Comparison of ENCODE assay signal across 22 cellular contexts in genomic region chr5:109365653-109366052, GRCh38. TPM values are rescaled to one million over a fixed set of nuclear protein-coding genes. Genes with fewer than 3 reads are reported as not detected.
DNase-seq lines count a peak whose midpoint lies in the region; ATAC-seq, FAIRE-seq and TF ChIP-seq lines count a peak whose summit lies in the region.
"Had no signal": no experiment of that assay in that cellular context is flagged by ENCODE, and none has a peak within 500 bp of the region (broad histone marks: within the 10 kb centered on the region; RNA-seq: fewer than 3 reads in every experiment).

No MANE protein-coding gene starts in this region.

- no peak overlapping the region for H2AK5ac ChIP-seq in IMR-90 (ENCODE audit: low read depth, low read length)

- H3K18ac ChIP-seq in IMR-90 (ENCODE audit: low read depth, low read length), result no peak overlapping the region

- H3K14ac ChIP-seq in IMR-90 (replicated peaks; ENCODE audit: low read depth, low read length), result no peak overlapping the region

- no peak overlapping the region for H2BK20ac ChIP-seq in IMR-90 (ENCODE audit: low read depth, low read length)

- no peak overlapping the region for H3K23ac ChIP-seq in IMR-90 (ENCODE audit: low read depth, low read length)

- no peak overlapping the region for H4K8ac ChIP-seq in IMR-90 (ENCODE audit: low read depth in 2 of 2, low read length in 2 of 2)

- H3K9me1 ChIP-seq in IMR-90 (ENCODE audit: insufficient read depth, low read length) (no peaks in the 10 kb centered on the region), K562 (ENCODE audit: control insufficient read depth, insufficient read depth, low read length) (no peaks in the 10 kb centered on the region)

- H3K79me2 ChIP-seq in K562 (ENCODE audit: control insufficient read depth, insufficient read depth, low read length), result peaks cover 5% of the 10 kb centered on the region; the same call in 1 of the 3 replicates

- TF ChIP-seq CTCF in IMR-90 (conservative IDR thresholded peaks at IDR 0.05; ENCODE audit: low read depth, low read length) (no peak), K562 (IDR thresholded peaks at IDR 0.05 in 2 of 3, conservative IDR thresholded peaks at IDR 0.05 in 1 of 3; ENCODE audit: insufficient read depth in 2 of 3, low read depth in 1 of 3, low read length in 3 of 3) (no peak), foreskin fibroblast (IDR thresholded peaks at IDR 0.05; ENCODE audit: low read depth, low read length) (no peak), testis (IDR thresholded peaks at IDR 0.05) (no peak)

- H3K36me3 ChIP-seq in IMR-90 (ENCODE audit: control insufficient read depth, insufficient read depth, low read length), result peaks cover 29% of the 10 kb centered on the region
- H3K36me3 ChIP-seq in K562 (ENCODE audit: control insufficient read depth, insufficient read depth, low read length), result peaks cover 71% of the 10 kb centered on the region
- no peaks in the 10 kb centered on the region for H3K36me3 ChIP-seq in testis (ENCODE audit: low read depth, missing control alignments)

- no TSS peak for BruUV-seq in IMR-90 (replicated peaks; lab: Mats Ljungman, UMichigan)
- BruUV-seq in K562 (replicated peaks; lab: Mats Ljungman, UMichigan), result no TSS peak

- H3K27ac ChIP-seq in IMR-90 (ENCODE audit: insufficient read depth, low read length), result no peak overlapping the region
- H3K27ac ChIP-seq in K562 (ENCODE audit: extremely low read depth, low read depth, low read length), result no peak overlapping the region
- no peak overlapping the region for H3K27ac ChIP-seq in testis
- H3K27ac ChIP-seq: A549 had no signal

- DNase-seq in GM03348 (ENCODE audit: low spot score) (peak; percentile 4), IMR-90 (no peak), K562 (ENCODE audit: extremely low read depth in 1 of 4, low spot score in 3 of 4) (no peak), foreskin fibroblast (peak; percentile 2 to 14), NCI-H345 treated with DMSO at 0.1 percent for 48 hours (lab: John Stamatoyannopoulos, UW; ENCODE audit: unreplicated experiment) (no peak), testis (no peak), T-helper 9 cell (no peak)
- DNase-seq: CD8-positive, alpha-beta memory T cell; DMS 273 treated with DMSO at 0.1 percent for 48 hours; DMS79; GF-D8; H7; MV-4-11; NCI-H1105; NCI-H1436 treated with DMSO at 0.1 percent for 48 hours; NCI-H1930; NCI-H446 treated with DMSO at 0.1 percent for 48 hours; NCI-H526; NCI-H82; RPMI8226; SHP77 had no signal

- no peak for TF ChIP-seq POLR2A in IMR-90 (IDR thresholded peaks at IDR 0.05; ENCODE audit: low read depth, low read length)
- TF ChIP-seq POLR2A in K562 (conservative IDR thresholded peaks at IDR 0.05), result no peak
- TF ChIP-seq POLR2A in testis (IDR thresholded peaks at IDR 0.05), result no peak

- no peak overlapping the region for H3K9ac ChIP-seq in IMR-90 (ENCODE audit: low read depth, low read length)
- H3K9ac ChIP-seq in K562 (ENCODE audit: insufficient read depth in 1 of 2, low read depth in 2 of 2, low read length in 2 of 2), result no peak overlapping the region

- no peaks in the 10 kb centered on the region for H3K27me3 ChIP-seq in IMR-90 (ENCODE audit: control insufficient read depth, insufficient read depth, low read length)
- H3K27me3 ChIP-seq in K562 (ENCODE audit: control insufficient read depth in 2 of 2, insufficient read depth in 2 of 2, low read length in 2 of 2), result no peaks in the 10 kb centered on the region
- H3K27me3 ChIP-seq in testis, result no peaks in the 10 kb centered on the region

- dilution Hi-C loops in IMR-90 (cut with HindIII; ENCODE audit: low sequenced_read_pairs, unreplicated experiment), result no loop called here

- no peak overlapping the region for H4K91ac ChIP-seq in IMR-90 (ENCODE audit: insufficient read depth, low read depth, low read length)

- H3K9me3 ChIP-seq in IMR-90 (ENCODE audit: control insufficient read depth, insufficient read depth, low read length), result peaks cover 3% of the 10 kb centered on the region; the same call in 1 of the 2 replicates
- no peaks in the 10 kb centered on the region for H3K9me3 ChIP-seq in K562 (replicated peaks; ENCODE audit: control insufficient read depth, insufficient read depth, low read depth, low read length)
- no peaks in the 10 kb centered on the region for H3K9me3 ChIP-seq in testis

- no peak overlapping the region for H2AK9ac ChIP-seq in IMR-90 (replicated peaks; ENCODE audit: low read depth, low read length, poor library complexity)

- no peak overlapping the region for H2BK120ac ChIP-seq in IMR-90 (ENCODE audit: low read depth, low read length)

- H3K56ac ChIP-seq in IMR-90 (ENCODE audit: extremely low read depth, insufficient read depth, low read length), result no peak overlapping the region

- CTCF ChIA-PET in IMR-90 (lab: Yijun Ruan, JAX), result no interaction called here
- CTCF ChIA-PET in K562 (lab: Yijun Ruan, JAX; ENCODE audit: low intra/inter-chr PET ratio), result no interaction called here

- no peak overlapping the region for H2BK5ac ChIP-seq in IMR-90 (ENCODE audit: low read depth, low read length, poor library complexity, severe bottlenecking)

- in situ Hi-C loops in IMR-90 (cut with MboI; ENCODE audit: low sequenced_read_pairs), result no loop called here
- in situ Hi-C loops in K562 (cut with MboI), result no loop called here

- no peak overlapping the region for H4K5ac ChIP-seq in IMR-90 (ENCODE audit: low read depth, low read length)

- no peak overlapping the region for H3K4ac ChIP-seq in IMR-90 (ENCODE audit: low read depth, low read length)

- TF ChIP-seq RAD21 in IMR-90 (IDR thresholded peaks at IDR 0.05; ENCODE audit: low read length) (no peak), K562 (CRISPR knock-in tag; conservative IDR thresholded peaks at IDR 0.05 in 1 of 2, IDR thresholded peaks at IDR 0.05 in 1 of 2) (no peak)

- ATAC-seq in IMR-90 (ENCODE audit: low read depth), result no peak
- ATAC-seq in K562, result no peak
- ATAC-seq: A549 had no signal

- H3K4me3 ChIP-seq in IMR-90 (ENCODE audit: insufficient read depth, low read depth, low read length) (no peak overlapping the region), K562 (no peak overlapping the region), foreskin fibroblast (ENCODE audit: low read depth in 1 of 2, low read length in 2 of 2) (no peak overlapping the region), testis (no peak overlapping the region)
- H3K4me3 ChIP-seq: A549 had no signal

- H3K4me2 ChIP-seq in IMR-90 (ENCODE audit: low read depth, low read length) (no peak overlapping the region), K562 (ENCODE audit: insufficient read depth, low read length) (no peak overlapping the region)
- H3K4me2 ChIP-seq: A549 had no signal

- no peaks in the 10 kb centered on the region for H3K4me1 ChIP-seq in IMR-90 (ENCODE audit: control insufficient read depth, insufficient read depth, low read length)
- no peaks in the 10 kb centered on the region for H3K4me1 ChIP-seq in K562 (replicated peaks in 1 of 2; ENCODE audit: control insufficient read depth in 2 of 2, insufficient read depth in 2 of 2, low read length in 2 of 2)
- no peaks in the 10 kb centered on the region for H3K4me1 ChIP-seq in testis
- H3K4me1 ChIP-seq: A549 had no signal

- intact Hi-C loops in IMR-90 (cut with micrococcal nuclease) (no loop called here), K562 (cut with micrococcal nuclease) (no loop called here), testis (cut with DNase I; ENCODE audit: low total_unique reads) (no loop called here)

- POLR2A ChIA-PET in IMR-90 (lab: Charles Lee; ENCODE audit: unreplicated experiment), result no interaction called here
- POLR2A ChIA-PET in K562 (lab: Yijun Ruan, JAX), result no interaction called here

- H4K20me1 ChIP-seq in IMR-90 (ENCODE audit: insufficient read depth, low read length), result peaks cover 10% of the 10 kb centered on the region; the same call in 1 of the 2 replicates
- no peaks in the 10 kb centered on the region for H4K20me1 ChIP-seq in K562 (replicated peaks; ENCODE audit: control insufficient read depth, insufficient read depth, low read length)

- H2BK15ac ChIP-seq in IMR-90 (ENCODE audit: low read depth, low read length), result no peak overlapping the region

- FAIRE-seq in K562 (lab: Jason Lieb, UNC), result no peak
- FAIRE-seq: A549 had no signal

- peaks cover 16 to 35% of the 10 kb centered on the region in 2 experiments; a peak in 3 of 4 replicates for H3K79me1 ChIP-seq in IMR-90 (ENCODE audit: low read depth in 1 of 2, low read length in 2 of 2)

- H2AFZ ChIP-seq in IMR-90 (replicated peaks; ENCODE audit: low read length, poor library complexity) (no peak overlapping the region), K562 (ENCODE audit: low read depth, low read length) (no peak overlapping the region)

- no peak for TF ChIP-seq EP300 in K562 (IDR thresholded peaks at IDR 0.05; ENCODE audit: low read length)

RNA-seq across cellular contexts. Expression of gene PJA2, which starts 44.1 kb away (rescaled TPM):
- total RNA-seq in IMR-90 (2012; rRNA removed) (70.6 and 112 TPM in 2 replicates), K562 (2014; rRNA removed) (25.1 and 26.4 TPM in 2 replicates), K562 (2014; rRNA removed; fragmentation: Illumina TruSeq; extraction: Trizol) (56.7 and 63.5 TPM in 2 replicates), K562 (2015; rRNA removed; fragmentation: Illumina TruSeq; extraction: Trizol) (48.8 and 52.1 TPM in 2 replicates), K562 (2021) (43.1 and 43.7 TPM in 2 replicates), testis (100 to 1,000 TPM; 105 to 112 TPM)
- polyA plus RNA-seq in IMR-90 (2012; rRNA removed) (32.8 and 42.3 TPM in 2 replicates), K562 (2011; rRNA removed) (69.6 and 82.1 TPM in 2 replicates), K562 (2014; fragmentation: Illumina TruSeq; extraction: Trizol) (50.2 and 53.2 TPM in 2 replicates), K562 (2014; fragmentation: Nextera tagmentation; extraction: Ambion mirVana) (10 to 100 TPM; 31.2 to 50.1 TPM), K562 (2014; rRNA removed) (33.9 TPM in 2 replicates), testis (ENCODE audit: insufficient read depth, low read depth, low replicate concordance) (77.3 TPM)
- 7.5 and 9.4 TPM in 2 replicates for polyA plus RNA-seq in IMR-90 (2012; cell fraction: cytosol; rRNA removed)
- polyA plus RNA-seq in IMR-90 (2012; cell fraction: nucleus; rRNA removed; ENCODE audit: low replicate concordance), result 2.6 and 20.3 TPM in 2 replicates
- 17.3 and 73.8 TPM in 2 replicates for total RNA-seq in K562 (2011; cell fraction: chromatin; rRNA removed; ENCODE audit: low replicate concordance)
- 9.3 and 12.9 TPM in 2 replicates for total RNA-seq in K562 (2011; cell fraction: nucleolus; rRNA removed)
- total RNA-seq in K562 (2011; cell fraction: nucleoplasm; rRNA removed), result 29.8 and 44.4 TPM in 2 replicates
- polyA plus RNA-seq in K562 (2011; cell fraction: cytosol; rRNA removed), result 16.4 and 39.3 TPM in 2 replicates
- polyA plus RNA-seq in K562 (2011; cell fraction: nucleus; rRNA removed), result 14.9 and 24.4 TPM in 2 replicates
- polyA plus RNA-seq in K562 (2012), result 44.5 and 46.7 TPM in 2 replicates
- polyA minus RNA-seq in K562 (2011; rRNA and poly(A)+ RNA removed), result 150 and 167 TPM in 2 replicates
- polyA minus RNA-seq in K562 (2011; cell fraction: cytosol; rRNA and poly(A)+ RNA removed), result 39.3 and 47.3 TPM in 2 replicates
- 21.4 and 44.0 TPM in 2 replicates for polyA minus RNA-seq in K562 (2011; cell fraction: nucleus; rRNA and poly(A)+ RNA removed)

Comparison
In these comparisons a context has a peak if more than half of its experiments do, and no peak if none do; other contexts are left out.
1. DNase-seq: peak in GM03348 (single experiment) and foreskin fibroblast (2 of 2); none in IMR-90 (single experiment), K562 (0 of 4), NCI-H345 treated with DMSO at 0.1 percent for 48 hours (single experiment), testis (single experiment) and T-helper 9 cell (single experiment).